In the genomic region with DNA sequence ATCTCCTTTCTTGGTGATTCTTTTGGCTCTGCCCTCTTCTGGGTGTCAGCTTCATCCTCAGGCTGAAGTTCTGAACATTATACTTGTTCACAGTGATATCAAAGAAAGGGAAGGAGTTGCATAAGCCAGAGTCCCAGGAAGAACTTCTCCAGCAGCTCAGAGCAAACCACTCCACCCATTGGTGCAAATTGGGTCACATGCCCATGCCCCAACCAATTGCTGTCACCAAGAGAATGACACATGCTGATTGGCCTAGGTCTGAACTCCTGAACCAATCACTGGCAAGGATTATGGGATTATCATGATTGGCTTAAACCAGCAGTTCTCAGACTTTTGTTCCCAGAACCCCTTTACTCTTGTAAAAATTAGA, we compare ENCODE assay signal across 2 cellular contexts.
A peak's percentile ranks its signal among the peaks of the same experiment; 100 is the strongest.
TF ChIP-seq lines count a peak whose summit lies in the region.

No MANE protein-coding gene starts in this region.

TF ChIP-seq in HCT116, 20 proteins besides CTCF, POLR2A, EP300 and RAD21:
- TF ChIP-seq ZNF274 (IDR thresholded peaks at IDR 0.05; ENCODE audit: low read depth, low read length) (no peak), JUND (IDR thresholded peaks at IDR 0.05) (no peak), MAX (IDR thresholded peaks at IDR 0.05) (no peak), TCF7L2 (IDR thresholded peaks at IDR 0.05; ENCODE audit: borderline replicate concordance, extremely low read depth, insufficient read depth, insufficient read length) (no peak), YY1 (IDR thresholded peaks at IDR 0.05; ENCODE audit: extremely low read depth, insufficient replicate concordance, low read depth, low read length) (no peak), CEBPB (IDR thresholded peaks at IDR 0.05; ENCODE audit: low read depth) (no peak), POLR2AphosphoS5 (IDR thresholded peaks at IDR 0.05; ENCODE audit: low read depth, low read length) (no peak), SRF (IDR thresholded peaks at IDR 0.05; ENCODE audit: low read depth) (no peak), ZFX (IDR thresholded peaks at IDR 0.05) (no peak), SP1 (IDR thresholded peaks at IDR 0.05; ENCODE audit: low read depth) (no peak; the same call in 1 of the 2 replicates), SIN3A (IDR thresholded peaks at IDR 0.05; ENCODE audit: low read depth) (no peak), CBX3 (IDR thresholded peaks at IDR 0.05; ENCODE audit: low read depth) (no peak), ZBTB33 (IDR thresholded peaks at IDR 0.05; ENCODE audit: extremely low read depth, insufficient replicate concordance, low read length) (no peak), ELF1 (IDR thresholded peaks at IDR 0.05; ENCODE audit: borderline replicate concordance, low read depth) (no peak), EZH2 (IDR thresholded peaks at IDR 0.05) (no peak), EZH2phosphoT487 (IDR thresholded peaks at IDR 0.05; ENCODE audit: borderline replicate concordance) (no peak), EGR1 (IDR thresholded peaks at IDR 0.05; ENCODE audit: low read depth) (no peak)
- TF ChIP-seq, protein P1, sequence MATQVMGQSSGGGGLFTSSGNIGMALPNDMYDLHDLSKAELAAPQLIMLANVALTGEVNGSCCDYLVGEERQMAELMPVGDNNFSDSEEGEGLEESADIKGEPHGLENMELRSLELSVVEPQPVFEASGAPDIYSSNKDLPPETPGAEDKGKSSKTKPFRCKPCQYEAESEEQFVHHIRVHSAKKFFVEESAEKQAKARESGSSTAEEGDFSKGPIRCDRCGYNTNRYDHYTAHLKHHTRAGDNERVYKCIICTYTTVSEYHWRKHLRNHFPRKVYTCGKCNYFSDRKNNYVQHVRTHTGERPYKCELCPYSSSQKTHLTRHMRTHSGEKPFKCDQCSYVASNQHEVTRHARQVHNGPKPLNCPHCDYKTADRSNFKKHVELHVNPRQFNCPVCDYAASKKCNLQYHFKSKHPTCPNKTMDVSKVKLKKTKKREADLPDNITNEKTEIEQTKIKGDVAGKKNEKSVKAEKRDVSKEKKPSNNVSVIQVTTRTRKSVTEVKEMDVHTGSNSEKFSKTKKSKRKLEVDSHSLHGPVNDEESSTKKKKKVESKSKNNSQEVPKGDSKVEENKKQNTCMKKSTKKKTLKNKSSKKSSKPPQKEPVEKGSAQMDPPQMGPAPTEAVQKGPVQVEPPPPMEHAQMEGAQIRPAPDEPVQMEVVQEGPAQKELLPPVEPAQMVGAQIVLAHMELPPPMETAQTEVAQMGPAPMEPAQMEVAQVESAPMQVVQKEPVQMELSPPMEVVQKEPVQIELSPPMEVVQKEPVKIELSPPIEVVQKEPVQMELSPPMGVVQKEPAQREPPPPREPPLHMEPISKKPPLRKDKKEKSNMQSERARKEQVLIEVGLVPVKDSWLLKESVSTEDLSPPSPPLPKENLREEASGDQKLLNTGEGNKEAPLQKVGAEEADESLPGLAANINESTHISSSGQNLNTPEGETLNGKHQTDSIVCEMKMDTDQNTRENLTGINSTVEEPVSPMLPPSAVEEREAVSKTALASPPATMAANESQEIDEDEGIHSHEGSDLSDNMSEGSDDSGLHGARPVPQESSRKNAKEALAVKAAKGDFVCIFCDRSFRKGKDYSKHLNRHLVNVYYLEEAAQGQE (IDR thresholded peaks at IDR 0.05; ENCODE audit: low read depth), result no peak
- TF ChIP-seq, protein P2, sequence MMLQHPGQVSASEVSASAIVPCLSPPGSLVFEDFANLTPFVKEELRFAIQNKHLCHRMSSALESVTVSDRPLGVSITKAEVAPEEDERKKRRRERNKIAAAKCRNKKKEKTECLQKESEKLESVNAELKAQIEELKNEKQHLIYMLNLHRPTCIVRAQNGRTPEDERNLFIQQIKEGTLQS (IDR thresholded peaks at IDR 0.05), result no peak

TF ChIP-seq in SK-N-SH, 30 proteins besides CTCF, POLR2A, EP300 and RAD21:
- TF ChIP-seq USF1 (IDR thresholded peaks at IDR 0.05; ENCODE audit: borderline replicate concordance, low read depth) (peak; percentile 52; the same call in 1 of the 2 replicates), GABPA (IDR thresholded peaks at IDR 0.05; ENCODE audit: low read depth) (no peak), FOXJ3 (CRISPR knock-in tag; IDR thresholded peaks at IDR 0.05) (no peak), RXRA (IDR thresholded peaks at IDR 0.05; ENCODE audit: borderline replicate concordance, low read depth) (no peak)
